In genomic region chr4:150106886-150107285, GRCh38 we compare ENCODE assay signal across 15 cellular contexts. TPM values are rescaled to one million over a fixed set of nuclear protein-coding genes. Genes with fewer than 3 reads are reported as not detected.
DNase-seq lines count a peak whose midpoint lies in the region; ATAC-seq, FAIRE-seq and TF ChIP-seq lines count a peak whose summit lies in the region.
"Had no signal": no experiment of that assay in that cellular context is flagged by ENCODE, and none has a peak within 500 bp of the region (broad histone marks: within the 10 kb centered on the region; RNA-seq: fewer than 3 reads in every experiment).

No MANE protein-coding gene starts in this region.

- TF ChIP-seq RAD21 in A549 (conservative IDR thresholded peaks at IDR 0.05 in 1 of 2, IDR thresholded peaks at IDR 0.05 in 1 of 2) = no peak

- H3K9me3 ChIP-seq in A549 (no peaks in the 10 kb centered on the region), suprapubic skin (no peaks in the 10 kb centered on the region)
- H3K9me3 ChIP-seq: SJCRH30 had no signal

- POLR2A ChIA-PET in A549 (lab: Yijun Ruan, JAX) = no interaction called here

- peak overlapping the region in 1 of 2 experiments; percentile 52; a peak in 2 of 6 replicates for H3K27ac ChIP-seq in A549
- H3K27ac ChIP-seq in suprapubic skin = no peak overlapping the region
- H3K27ac ChIP-seq: C4-2B, SJCRH30 had no signal

- CTCF ChIA-PET in A549 (lab: Yijun Ruan, JAX) = interaction anchor here (0.8 to 1.8 kb wide), 3 partner anchors 35 to 102 kb away, joined by 3 to 4 read pairs (median 3); no protein-coding TSS in a partner anchor

- peak overlapping the region; percentile 40 for H3K27ac Mint-ChIP-seq in mesothelial cell of epicardium
- H3K27ac Mint-ChIP-seq in activated naive CD8-positive, alpha-beta T cell treated with anti-CD3 and anti-CD28 coated beads, Interleukin-2, amount 50 U/mL, for 24 hours = no peak overlapping the region

- TF ChIP-seq CTCF in A549 (IDR thresholded peaks at IDR 0.05) (no peak), mesothelial cell of epicardium (IDR thresholded peaks at IDR 0.05; ENCODE audit: unreplicated experiment) (no peak), suprapubic skin (IDR thresholded peaks at IDR 0.05) (no peak)

- ATAC-seq in A549 (no peak; a peak in 1 of 6 replicates), SK-N-SH treated with all-trans-retinoic acid at 6 μM for 48 hours (peak; percentile 46), HG02571 (IDR thresholded peaks at IDR 0.05; ENCODE audit: unreplicated experiment) (no peak)
- no peak for ATAC-seq in activated naive CD8-positive, alpha-beta T cell treated with anti-CD3 and anti-CD28 coated beads, Interleukin-2, amount 50 U/mL, for 24 hours

- peaks cover 15% of the 10 kb centered on the region for H3K9me3 Mint-ChIP-seq in mesothelial cell of epicardium
- no peaks in the 10 kb centered on the region for H3K9me3 Mint-ChIP-seq in activated naive CD8-positive, alpha-beta T cell treated with anti-CD3 and anti-CD28 coated beads, Interleukin-2, amount 50 U/mL, for 24 hours

- WGBS in A549 (ENCODE audit: missing lambda C conversion rate) = 20% methylated on average over 3 of the region's 3 CpGs
- 18% methylated on average over 3 of the region's 3 CpGs for WGBS in suprapubic skin

- FAIRE-seq in A549 (lab: Jason Lieb, UNC) = no peak

- H3K27me3 ChIP-seq in suprapubic skin = no peaks in the 10 kb centered on the region
- H3K27me3 ChIP-seq: SJCRH30 had no signal

- H3K36me3 Mint-ChIP-seq in mesothelial cell of epicardium = peaks cover 39% of the 10 kb centered on the region
- H3K36me3 Mint-ChIP-seq in activated naive CD8-positive, alpha-beta T cell treated with anti-CD3 and anti-CD28 coated beads, Interleukin-2, amount 50 U/mL, for 24 hours (ENCODE audit: low read depth) = no peaks in the 10 kb centered on the region

- H3K4me1 Mint-ChIP-seq in mesothelial cell of epicardium = peaks cover 24% of the 10 kb centered on the region
- H3K4me1 Mint-ChIP-seq in activated naive CD8-positive, alpha-beta T cell treated with anti-CD3 and anti-CD28 coated beads, Interleukin-2, amount 50 U/mL, for 24 hours = no peaks in the 10 kb centered on the region

- H3K4me2 ChIP-seq in A549 = peak overlapping the region; percentile 39

- peaks cover 33% of the 10 kb centered on the region for H3K4me1 ChIP-seq in A549
- H3K4me1 ChIP-seq in suprapubic skin = no peaks in the 10 kb centered on the region
- H3K4me1 ChIP-seq: SJCRH30 had no signal

- H3K36me3 ChIP-seq in suprapubic skin = no peaks in the 10 kb centered on the region
- H3K36me3 ChIP-seq: SJCRH30 had no signal

- TF ChIP-seq POLR2A in A549 (IDR thresholded peaks at IDR 0.05; ENCODE audit: low read length) (no peak), suprapubic skin (IDR thresholded peaks at IDR 0.05) (no peak)

- DNase-seq in A549 (ENCODE audit: low read depth in 1 of 2, low spot score in 1 of 2) (no peak), HT1080 (ENCODE audit: low read depth) (peak; percentile 43), mesothelial cell of epicardium (ENCODE audit: low spot score in 2 of 2, unreplicated experiment in 2 of 2) (no peak), suprapubic skin (ENCODE audit: low spot score in 2 of 2) (no peak), NCI-H2107 treated with DMSO at 0.1 percent for 48 hours (lab: John Stamatoyannopoulos, UW; ENCODE audit: unreplicated experiment) (no peak)
- no peak for DNase-seq in activated naive CD8-positive, alpha-beta T cell treated with anti-CD3 and anti-CD28 coated beads, Interleukin-2, amount 50 U/mL, for 24 hours
- DNase-seq: 8988T, GOT3, NCI-H1930, NCI-H2171, NCI-H748 treated with DMSO at 0.1 percent for 48 hours, SJCRH30 had no signal

- H3K27me3 Mint-ChIP-seq in mesothelial cell of epicardium (ENCODE audit: low read depth) = no peaks in the 10 kb centered on the region
- H3K27me3 Mint-ChIP-seq in activated naive CD8-positive, alpha-beta T cell treated with anti-CD3 and anti-CD28 coated beads, Interleukin-2, amount 50 U/mL, for 24 hours = peaks cover 1% of the 10 kb centered on the region

- H3K4me3 Mint-ChIP-seq in mesothelial cell of epicardium = no peak overlapping the region
- no peak overlapping the region for H3K4me3 Mint-ChIP-seq in activated naive CD8-positive, alpha-beta T cell treated with anti-CD3 and anti-CD28 coated beads, Interleukin-2, amount 50 U/mL, for 24 hours

- H3K4me3 ChIP-seq in A549 = no peak overlapping the region
- H3K4me3 ChIP-seq in suprapubic skin = no peak overlapping the region
- H3K4me3 ChIP-seq: SJCRH30 had no signal

- TF ChIP-seq EP300 in A549 (IDR thresholded peaks at IDR 0.05) (no peak), suprapubic skin (IDR thresholded peaks at IDR 0.05) (no peak)

TF ChIP-seq in A549, 52 proteins besides CTCF, POLR2A, EP300 and RAD21:
- no peak for TF ChIP-seq TFCP2L1 (CRISPR knock-in tag; IDR thresholded peaks at IDR 0.05)
- no peak for TF ChIP-seq CHD2 (IDR thresholded peaks at IDR 0.05; ENCODE audit: low read length, partially characterized antibody)
- TF ChIP-seq ESRRA (IDR thresholded peaks at IDR 0.05; ENCODE audit: borderline replicate concordance, low read length) = no peak
- TF ChIP-seq ZC3H11A (IDR thresholded peaks at IDR 0.05) = no peak
- no peak for TF ChIP-seq SREBF2 (IDR thresholded peaks at IDR 0.05)
- TF ChIP-seq CHD4 (IDR thresholded peaks at IDR 0.05; ENCODE audit: borderline replicate concordance) = no peak

TF ChIP-seq in SK-N-SH treated with all-trans-retinoic acid at 6 μM for 48 hours, 23 proteins besides CTCF, POLR2A, EP300 and RAD21:
- TF ChIP-seq, protein P1, sequence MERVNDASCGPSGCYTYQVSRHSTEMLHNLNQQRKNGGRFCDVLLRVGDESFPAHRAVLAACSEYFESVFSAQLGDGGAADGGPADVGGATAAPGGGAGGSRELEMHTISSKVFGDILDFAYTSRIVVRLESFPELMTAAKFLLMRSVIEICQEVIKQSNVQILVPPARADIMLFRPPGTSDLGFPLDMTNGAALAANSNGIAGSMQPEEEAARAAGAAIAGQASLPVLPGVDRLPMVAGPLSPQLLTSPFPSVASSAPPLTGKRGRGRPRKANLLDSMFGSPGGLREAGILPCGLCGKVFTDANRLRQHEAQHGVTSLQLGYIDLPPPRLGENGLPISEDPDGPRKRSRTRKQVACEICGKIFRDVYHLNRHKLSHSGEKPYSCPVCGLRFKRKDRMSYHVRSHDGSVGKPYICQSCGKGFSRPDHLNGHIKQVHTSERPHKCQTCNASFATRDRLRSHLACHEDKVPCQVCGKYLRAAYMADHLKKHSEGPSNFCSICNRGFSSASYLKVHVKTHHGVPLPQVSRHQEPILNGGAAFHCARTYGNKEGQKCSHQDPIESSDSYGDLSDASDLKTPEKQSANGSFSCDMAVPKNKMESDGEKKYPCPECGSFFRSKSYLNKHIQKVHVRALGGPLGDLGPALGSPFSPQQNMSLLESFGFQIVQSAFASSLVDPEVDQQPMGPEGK (CRISPR knock-in tag; IDR thresholded peaks at IDR 0.05; ENCODE audit: borderline replicate concordance) = no peak
- TF ChIP-seq CSDC2 (CRISPR knock-in tag; IDR thresholded peaks at IDR 0.05) = no peak
- TF ChIP-seq TCF4 (CRISPR knock-in tag; IDR thresholded peaks at IDR 0.05; ENCODE audit: borderline replicate concordance) = no peak
- TF ChIP-seq TOX (CRISPR knock-in tag; IDR thresholded peaks at IDR 0.05; ENCODE audit: borderline replicate concordance) = no peak
- no peak for TF ChIP-seq ZNF8 (CRISPR knock-in tag; IDR thresholded peaks at IDR 0.05)
- no peak for TF ChIP-seq ZFP30 (CRISPR knock-in tag; IDR thresholded peaks at IDR 0.05)
- no peak for TF ChIP-seq SNAI2 (CRISPR knock-in tag; IDR thresholded peaks at IDR 0.05)
- TF ChIP-seq ZNF70 (CRISPR knock-in tag; IDR thresholded peaks at IDR 0.05) = no peak
- TF ChIP-seq RARB (CRISPR knock-in tag; IDR thresholded peaks at IDR 0.05) = no peak

RNA-seq across cellular contexts. Expression of gene DCLK2, which starts 28.6 kb away (rescaled TPM):
- 8.1 and 8.2 TPM in 2 replicates for polyA plus RNA-seq in A549 (2011; rRNA removed)
- polyA plus RNA-seq in A549 (2012; cell fraction: cytosol; rRNA removed) = 5.2 and 6.8 TPM in 2 replicates
- 12.1 and 14.2 TPM in 2 replicates for polyA plus RNA-seq in A549 (2012; cell fraction: nucleus; rRNA removed)
- 10.3 to 13.0 TPM (median 11.6 TPM) in 3 replicates for polyA plus RNA-seq in A549 (2017; fragmentation: RNase III; extraction: RNeasy Plus Mini Kit Qiagen cat#74134 plus additional on column Dnase treatment)
- 10.2 and 14.9 TPM in 2 replicates for polyA minus RNA-seq in A549 (2011; rRNA and poly(A)+ RNA removed)
- 3.8 and 5.2 TPM in 2 replicates for total RNA-seq in HT1080 (2014; rRNA removed; shearing (Covaris generic))
- polyA plus RNA-seq in HT1080 (2015; cell fraction: cytosol; rRNA removed) = 1.2 and 1.5 TPM in 2 replicates
- 1.7 and 1.8 TPM in 2 replicates for polyA plus RNA-seq in HT1080 (2015; cell fraction: nucleus; rRNA removed)
- 49.2 to 52.5 TPM (median 49.5 TPM) in 3 replicates for total RNA-seq in mesothelial cell of epicardium
- total RNA-seq in suprapubic skin = 1 to 10 TPM in 3 of 4 donors, under 1 TPM in 1; 0.57 to 3.6 (median 1.9) TPM
